In the genomic region with DNA sequence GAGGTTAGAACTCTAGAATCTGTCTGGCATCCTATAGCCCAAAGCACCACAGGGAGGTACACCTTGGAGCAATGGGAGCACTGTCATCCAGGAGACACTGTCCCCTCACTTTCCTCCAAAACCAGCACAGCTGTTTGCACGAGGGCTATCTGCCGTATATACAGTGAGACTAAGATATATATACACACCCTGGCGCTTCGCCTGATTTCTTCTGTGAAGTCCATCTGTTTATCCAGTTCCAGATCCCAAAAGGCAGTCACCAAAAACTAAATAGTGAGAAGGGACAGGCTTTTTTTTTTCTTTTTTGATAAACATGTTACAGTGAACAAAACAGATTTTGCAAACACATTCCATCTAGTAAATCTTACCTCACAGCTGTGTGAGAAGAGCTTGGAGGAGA, we compare ENCODE assay signal across 22 cellular contexts.
"Had no signal": no experiment of that assay in that cellular context is flagged by ENCODE, and none has a peak within 500 bp of the region (broad histone marks: within the 10 kb centered on the region; RNA-seq: fewer than 3 reads in every experiment).

No MANE protein-coding gene starts in this region.

- DNase-seq: activated B cell treated with CpG ODN at 0.5 μM for 24 hours; activated CD4-positive, alpha-beta T cell treated with anti-CD3 and anti-CD28 coated beads for 36 hours; activated CD4-positive, alpha-beta T cell treated with anti-CD3 and anti-CD28 coated beads, Interleukin-2, amount 50 U/mL, for 48 hours; activated naive CD4-positive, alpha-beta T cell treated with Interleukin-2 at 50 U/mL for 16 hours; activated naive CD8-positive, alpha-beta T cell treated with anti-CD3 and anti-CD28 coated beads for 36 hours; activated T-cell treated with anti-CD3 and anti-CD28 coated beads, Interleukin-2, amount 50 U/mL, for 48 hours; glutamatergic neuron; immature natural killer cell; left lung; naive thymus-derived CD8-positive, alpha-beta T cell; pancreas; psoas muscle; spleen; stimulated activated CD4-positive, alpha-beta T cell treated with anti-CD3 and anti-CD28 coated beads, Interleukin-4, amount 100 ng/mL, for 1 hour; stimulated activated naive CD4-positive, alpha-beta T cell; T-helper 9 cell; tibial artery had no signal

- H2AFZ ChIP-seq: hepatocyte had no signal

- H3K36me3 Mint-ChIP-seq: activated naive CD8-positive, alpha-beta T cell treated with anti-CD3 and anti-CD28 coated beads for 36 hours; naive thymus-derived CD8-positive, alpha-beta T cell had no signal

- H3K79me2 ChIP-seq: hepatocyte had no signal

- H3K27me3 ChIP-seq: esophagus muscularis mucosa, hepatocyte, left lung, neutrophil, pancreas, right atrium auricular region, spleen, tibial artery had no signal

- H3K9me3 ChIP-seq: esophagus muscularis mucosa, left lung, neutrophil, pancreas, psoas muscle, right atrium auricular region, tibial artery had no signal

- H3K27me3 Mint-ChIP-seq: activated B cell treated with CpG ODN at 0.5 μM for 24 hours; activated CD4-positive, alpha-beta T cell treated with anti-CD3 and anti-CD28 coated beads for 36 hours; activated naive CD8-positive, alpha-beta T cell treated with anti-CD3 and anti-CD28 coated beads for 36 hours; naive thymus-derived CD8-positive, alpha-beta T cell had no signal

- H3K27ac Mint-ChIP-seq: activated B cell treated with CpG ODN at 0.5 μM for 24 hours; activated CD4-positive, alpha-beta T cell treated with anti-CD3 and anti-CD28 coated beads for 36 hours; activated naive CD8-positive, alpha-beta T cell treated with anti-CD3 and anti-CD28 coated beads for 36 hours; immature natural killer cell had no signal

- ATAC-seq: activated CD4-positive, alpha-beta T cell treated with anti-CD3 and anti-CD28 coated beads for 36 hours; left lung; naive thymus-derived CD8-positive, alpha-beta T cell; pancreas; psoas muscle had no signal

- H3K4me2 ChIP-seq: hepatocyte had no signal

- H3K4me1 ChIP-seq: left lung, psoas muscle, spleen, tibial artery had no signal

- H3K4me3 Mint-ChIP-seq: activated B cell treated with CpG ODN at 0.5 μM for 24 hours; activated CD4-positive, alpha-beta T cell treated with anti-CD3 and anti-CD28 coated beads for 36 hours; activated naive CD8-positive, alpha-beta T cell treated with anti-CD3 and anti-CD28 coated beads for 36 hours; immature natural killer cell; naive thymus-derived CD8-positive, alpha-beta T cell had no signal

- H3K4me1 Mint-ChIP-seq: activated CD4-positive, alpha-beta T cell treated with anti-CD3 and anti-CD28 coated beads for 36 hours; activated naive CD8-positive, alpha-beta T cell treated with anti-CD3 and anti-CD28 coated beads for 36 hours had no signal

- H3K9me3 Mint-ChIP-seq: activated B cell treated with CpG ODN at 0.5 μM for 24 hours; activated naive CD8-positive, alpha-beta T cell treated with anti-CD3 and anti-CD28 coated beads for 36 hours; immature natural killer cell had no signal

- H3K36me3 ChIP-seq: esophagus muscularis mucosa, left lung, neutrophil, pancreas, right atrium auricular region, spleen, tibial artery had no signal

- H3K4me3 ChIP-seq: esophagus muscularis mucosa, hepatocyte, left lung, lung, pancreas, psoas muscle, right atrium auricular region, spleen, tibial artery had no signal

- H3K27ac ChIP-seq: hepatocyte, left lung, neutrophil, pancreas, psoas muscle, right atrium auricular region, spleen, tibial artery had no signal
